ENCODE assay signal across 1 cellular context in the genomic region with DNA sequence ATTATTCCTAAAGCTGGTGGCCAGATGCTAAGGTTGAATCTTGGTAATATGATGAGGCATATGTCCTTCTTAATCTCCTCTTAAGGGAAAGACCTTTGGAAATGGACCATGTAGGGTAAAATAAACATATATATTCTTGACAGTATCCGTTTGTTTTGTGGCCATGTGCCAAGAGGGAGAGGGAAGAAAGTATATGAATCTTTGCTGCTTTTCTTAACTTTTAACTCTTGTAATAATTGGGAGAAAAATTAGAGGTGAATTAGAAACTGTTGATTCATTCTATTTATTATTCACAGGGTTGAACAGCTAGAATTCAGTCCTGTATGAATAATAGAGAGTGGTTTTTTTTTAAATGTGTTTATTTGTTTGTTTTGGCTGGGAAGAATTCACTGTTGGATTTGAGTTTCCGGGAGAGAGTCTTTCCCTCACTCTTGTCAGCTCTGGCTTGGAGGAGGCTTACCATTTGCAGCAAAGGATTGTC.
TF ChIP-seq lines count a peak whose summit lies in the region.

No MANE protein-coding gene starts in this region.

TF ChIP-seq in HEK293, 187 proteins besides CTCF, POLR2A, EP300 and RAD21 (continued from another document and continues in another):
- TF ChIP-seq, protein P1, sequence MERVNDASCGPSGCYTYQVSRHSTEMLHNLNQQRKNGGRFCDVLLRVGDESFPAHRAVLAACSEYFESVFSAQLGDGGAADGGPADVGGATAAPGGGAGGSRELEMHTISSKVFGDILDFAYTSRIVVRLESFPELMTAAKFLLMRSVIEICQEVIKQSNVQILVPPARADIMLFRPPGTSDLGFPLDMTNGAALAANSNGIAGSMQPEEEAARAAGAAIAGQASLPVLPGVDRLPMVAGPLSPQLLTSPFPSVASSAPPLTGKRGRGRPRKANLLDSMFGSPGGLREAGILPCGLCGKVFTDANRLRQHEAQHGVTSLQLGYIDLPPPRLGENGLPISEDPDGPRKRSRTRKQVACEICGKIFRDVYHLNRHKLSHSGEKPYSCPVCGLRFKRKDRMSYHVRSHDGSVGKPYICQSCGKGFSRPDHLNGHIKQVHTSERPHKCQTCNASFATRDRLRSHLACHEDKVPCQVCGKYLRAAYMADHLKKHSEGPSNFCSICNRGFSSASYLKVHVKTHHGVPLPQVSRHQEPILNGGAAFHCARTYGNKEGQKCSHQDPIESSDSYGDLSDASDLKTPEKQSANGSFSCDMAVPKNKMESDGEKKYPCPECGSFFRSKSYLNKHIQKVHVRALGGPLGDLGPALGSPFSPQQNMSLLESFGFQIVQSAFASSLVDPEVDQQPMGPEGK (tag by site-specific recombination; IDR thresholded peaks at IDR 0.05), result no peak
- TF ChIP-seq REST (tag by site-specific recombination; IDR thresholded peaks at IDR 0.05) (no peak), ZNF394 (tag by site-specific recombination; IDR thresholded peaks at IDR 0.05; ENCODE audit: borderline replicate concordance) (no peak), ZNF660 (tag by site-specific recombination; IDR thresholded peaks at IDR 0.05) (0 out of 2 replicates have a peak, but pooled peaks have one; percentile 12), TSHZ1 (tag by site-specific recombination; IDR thresholded peaks at IDR 0.05; ENCODE audit: borderline replicate concordance) (peak; percentile 40; the same call in 1 of the 2 replicates), ZNF629 (tag by site-specific recombination; IDR thresholded peaks at IDR 0.05) (peak; percentile 20; the same call in 1 of the 2 replicates), MYNN (tag by site-specific recombination; IDR thresholded peaks at IDR 0.05; ENCODE audit: borderline replicate concordance) (no peak), ZNF777 (tag by site-specific recombination; IDR thresholded peaks at IDR 0.05; ENCODE audit: borderline replicate concordance) (no peak), ZXDB (tag by site-specific recombination; IDR thresholded peaks at IDR 0.05) (peak; percentile 40; the same call in 1 of the 2 replicates), FEZF1 (tag by site-specific recombination; IDR thresholded peaks at IDR 0.05) (peak; percentile 57), ZNF221 (tag by site-specific recombination; IDR thresholded peaks at IDR 0.05; ENCODE audit: borderline replicate concordance) (no peak), ZNF19 (tag by site-specific recombination; IDR thresholded peaks at IDR 0.05; ENCODE audit: low read depth) (no peak), ZNF239 (tag by site-specific recombination; IDR thresholded peaks at IDR 0.05) (no peak), ZNF341 (tag by site-specific recombination; IDR thresholded peaks at IDR 0.05; ENCODE audit: low read depth) (no peak), ZNF544 (tag by site-specific recombination; IDR thresholded peaks at IDR 0.05) (no peak), BCL11A (tag by site-specific recombination; IDR thresholded peaks at IDR 0.05; ENCODE audit: low read depth) (no peak), ZBTB26 (tag by site-specific recombination; optimal IDR thresholded peaks at IDR 0.05) (no peak), ZNF18 (tag by site-specific recombination; IDR thresholded peaks at IDR 0.05) (peak; percentile 43; the same call in 1 of the 2 replicates), WT1 (tag by site-specific recombination; IDR thresholded peaks at IDR 0.05) (peak; percentile 54), ZNF112 (tag by site-specific recombination; IDR thresholded peaks at IDR 0.05) (no peak), MZF1 (tag by site-specific recombination; IDR thresholded peaks at IDR 0.05; ENCODE audit: borderline replicate concordance) (peak; percentile 18; the same call in 1 of the 2 replicates), ZSCAN16 (tag by site-specific recombination; IDR thresholded peaks at IDR 0.05) (no peak), ZNF280D (tag by site-specific recombination; IDR thresholded peaks at IDR 0.05) (no peak), ZNF354C (tag by site-specific recombination; IDR thresholded peaks at IDR 0.05; ENCODE audit: borderline replicate concordance, low read depth) (no peak), ZNF132 (tag by site-specific recombination; IDR thresholded peaks at IDR 0.05; ENCODE audit: borderline replicate concordance) (no peak), OSR2 (tag by site-specific recombination; IDR thresholded peaks at IDR 0.05) (peak; percentile 87), ZNF623 (tag by site-specific recombination; IDR thresholded peaks at IDR 0.05) (no peak), ZNF830 (tag by site-specific recombination; IDR thresholded peaks at IDR 0.05; ENCODE audit: low read depth) (no peak), ZNF211 (tag by site-specific recombination; IDR thresholded peaks at IDR 0.05; ENCODE audit: low read depth) (no peak), ZNF266 (tag by site-specific recombination; IDR thresholded peaks at IDR 0.05; ENCODE audit: low read depth) (no peak), EGR2 (tag by site-specific recombination; IDR thresholded peaks at IDR 0.05; ENCODE audit: low read depth) (no peak), ZSCAN30 (tag by site-specific recombination; IDR thresholded peaks at IDR 0.05) (no peak), ZNF664 (tag by site-specific recombination; IDR thresholded peaks at IDR 0.05) (no peak), KLF16 (tag by site-specific recombination; IDR thresholded peaks at IDR 0.05) (no peak)
- TF ChIP-seq, protein P2, sequence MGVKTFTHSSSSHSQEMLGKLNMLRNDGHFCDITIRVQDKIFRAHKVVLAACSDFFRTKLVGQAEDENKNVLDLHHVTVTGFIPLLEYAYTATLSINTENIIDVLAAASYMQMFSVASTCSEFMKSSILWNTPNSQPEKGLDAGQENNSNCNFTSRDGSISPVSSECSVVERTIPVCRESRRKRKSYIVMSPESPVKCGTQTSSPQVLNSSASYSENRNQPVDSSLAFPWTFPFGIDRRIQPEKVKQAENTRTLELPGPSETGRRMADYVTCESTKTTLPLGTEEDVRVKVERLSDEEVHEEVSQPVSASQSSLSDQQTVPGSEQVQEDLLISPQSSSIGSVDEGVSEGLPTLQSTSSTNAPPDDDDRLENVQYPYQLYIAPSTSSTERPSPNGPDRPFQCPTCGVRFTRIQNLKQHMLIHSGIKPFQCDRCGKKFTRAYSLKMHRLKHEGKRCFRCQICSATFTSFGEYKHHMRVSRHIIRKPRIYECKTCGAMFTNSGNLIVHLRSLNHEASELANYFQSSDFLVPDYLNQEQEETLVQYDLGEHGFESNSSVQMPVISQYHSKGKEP (tag by site-specific recombination; IDR thresholded peaks at IDR 0.05), result peak; percentile 40; the same call in 1 of the 2 replicates
- TF ChIP-seq, protein P3, sequence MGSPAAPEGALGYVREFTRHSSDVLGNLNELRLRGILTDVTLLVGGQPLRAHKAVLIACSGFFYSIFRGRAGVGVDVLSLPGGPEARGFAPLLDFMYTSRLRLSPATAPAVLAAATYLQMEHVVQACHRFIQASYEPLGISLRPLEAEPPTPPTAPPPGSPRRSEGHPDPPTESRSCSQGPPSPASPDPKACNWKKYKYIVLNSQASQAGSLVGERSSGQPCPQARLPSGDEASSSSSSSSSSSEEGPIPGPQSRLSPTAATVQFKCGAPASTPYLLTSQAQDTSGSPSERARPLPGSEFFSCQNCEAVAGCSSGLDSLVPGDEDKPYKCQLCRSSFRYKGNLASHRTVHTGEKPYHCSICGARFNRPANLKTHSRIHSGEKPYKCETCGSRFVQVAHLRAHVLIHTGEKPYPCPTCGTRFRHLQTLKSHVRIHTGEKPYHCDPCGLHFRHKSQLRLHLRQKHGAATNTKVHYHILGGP (tag by site-specific recombination; IDR thresholded peaks at IDR 0.05), result no peak
